Comparison of ENCODE assay signal across 11 cellular contexts in the genomic region with DNA sequence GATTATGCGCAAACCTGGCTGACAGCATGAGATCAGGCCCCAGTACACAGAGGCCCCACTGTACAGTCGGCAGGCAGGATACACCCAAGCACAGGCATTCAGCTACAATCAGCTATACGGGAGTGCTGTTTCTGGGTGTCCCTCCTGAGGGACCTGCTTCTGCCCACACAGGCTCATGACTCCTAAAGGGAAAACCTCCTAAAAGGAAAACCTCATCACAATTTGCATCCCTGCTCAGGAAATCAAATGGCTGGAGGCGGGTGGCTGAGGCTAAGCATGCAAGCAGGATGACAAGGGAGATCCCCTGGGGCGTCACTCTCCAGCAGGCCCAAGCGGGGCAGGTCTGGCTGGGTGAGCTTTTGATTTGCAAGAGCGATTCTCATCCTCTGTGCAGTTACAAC.
DNase-seq lines count a peak whose midpoint lies in the region; ATAC-seq and TF ChIP-seq lines count a peak whose summit lies in the region.
"Had no signal": no experiment of that assay in that cellular context is flagged by ENCODE, and none has a peak within 500 bp of the region (broad histone marks: within the 10 kb centered on the region; RNA-seq: fewer than 3 reads in every experiment).

No MANE protein-coding gene starts in this region.

- peak; percentile 23 for DNase-seq in kidney glomerular epithelial cell (lab: John Stamatoyannopoulos, UW)
- no peak for DNase-seq in DMS53 treated with DMSO at 0.1 percent for 48 hours (lab: John Stamatoyannopoulos, UW; ENCODE audit: unreplicated experiment)
- DNase-seq in 8988T = no peak
- no peak for DNase-seq in NCI-H2107 (lab: John Stamatoyannopoulos, UW)
- DNase-seq: activated T-cell treated with anti-CD3 and anti-CD28 coated beads, Interleukin-2, amount 50 U/mL, for 4 hours; dermis blood vessel endothelial cell; Right ventricle myocardium superior had no signal

- ATAC-seq in GM18505 (IDR thresholded peaks at IDR 0.05; ENCODE audit: unreplicated experiment) (peak; percentile 75), GM21528 (IDR thresholded peaks at IDR 0.05; ENCODE audit: low FRiP score, unreplicated experiment) (peak; percentile 66), HG03457 (IDR thresholded peaks at IDR 0.05; ENCODE audit: unreplicated experiment) (peak; percentile 49), HG03521 (IDR thresholded peaks at IDR 0.05; ENCODE audit: unreplicated experiment) (no peak)

- TF ChIP-seq POLR2A in GM18505 (IDR thresholded peaks at IDR 0.05; ENCODE audit: borderline replicate concordance, extremely low read depth, insufficient read depth, insufficient read length) = no peak
